2 cellular contexts compared by ENCODE assay signal in genomic region chr15:64536244-64536836, GRCh38.
A peak's percentile ranks its signal among the peaks of the same experiment; 100 is the strongest.
TF ChIP-seq lines count a peak whose summit lies in the region.

No MANE protein-coding gene starts in this region.

TF ChIP-seq in GM23338, 12 proteins besides CTCF, POLR2A, EP300 and RAD21 (continued from another document):
- no peak for TF ChIP-seq ZNF462 (CRISPR knock-in tag; IDR thresholded peaks at IDR 0.05)
- no peak for TF ChIP-seq JUNB (IDR thresholded peaks at IDR 0.05; ENCODE audit: unreplicated experiment)
- no peak for TF ChIP-seq EZH2phosphoT487 (IDR thresholded peaks at IDR 0.05; ENCODE audit: unreplicated experiment)
- TF ChIP-seq EZH2 (IDR thresholded peaks at IDR 0.05; ENCODE audit: low read depth, unreplicated experiment), result no peak
- TF ChIP-seq ZNF114 (CRISPR knock-in tag; IDR thresholded peaks at IDR 0.05), result no peak
- TF ChIP-seq ETS1 (IDR thresholded peaks at IDR 0.05), result no peak
- no peak for TF ChIP-seq POLR2AphosphoS5 (IDR thresholded peaks at IDR 0.05; ENCODE audit: low read depth)
- TF ChIP-seq NANOG (IDR thresholded peaks at IDR 0.05; ENCODE audit: borderline replicate concordance), result no peak
- TF ChIP-seq CREB1 (CRISPR knock-in tag; IDR thresholded peaks at IDR 0.05; ENCODE audit: low read depth), result no peak
- TF ChIP-seq, protein P1, sequence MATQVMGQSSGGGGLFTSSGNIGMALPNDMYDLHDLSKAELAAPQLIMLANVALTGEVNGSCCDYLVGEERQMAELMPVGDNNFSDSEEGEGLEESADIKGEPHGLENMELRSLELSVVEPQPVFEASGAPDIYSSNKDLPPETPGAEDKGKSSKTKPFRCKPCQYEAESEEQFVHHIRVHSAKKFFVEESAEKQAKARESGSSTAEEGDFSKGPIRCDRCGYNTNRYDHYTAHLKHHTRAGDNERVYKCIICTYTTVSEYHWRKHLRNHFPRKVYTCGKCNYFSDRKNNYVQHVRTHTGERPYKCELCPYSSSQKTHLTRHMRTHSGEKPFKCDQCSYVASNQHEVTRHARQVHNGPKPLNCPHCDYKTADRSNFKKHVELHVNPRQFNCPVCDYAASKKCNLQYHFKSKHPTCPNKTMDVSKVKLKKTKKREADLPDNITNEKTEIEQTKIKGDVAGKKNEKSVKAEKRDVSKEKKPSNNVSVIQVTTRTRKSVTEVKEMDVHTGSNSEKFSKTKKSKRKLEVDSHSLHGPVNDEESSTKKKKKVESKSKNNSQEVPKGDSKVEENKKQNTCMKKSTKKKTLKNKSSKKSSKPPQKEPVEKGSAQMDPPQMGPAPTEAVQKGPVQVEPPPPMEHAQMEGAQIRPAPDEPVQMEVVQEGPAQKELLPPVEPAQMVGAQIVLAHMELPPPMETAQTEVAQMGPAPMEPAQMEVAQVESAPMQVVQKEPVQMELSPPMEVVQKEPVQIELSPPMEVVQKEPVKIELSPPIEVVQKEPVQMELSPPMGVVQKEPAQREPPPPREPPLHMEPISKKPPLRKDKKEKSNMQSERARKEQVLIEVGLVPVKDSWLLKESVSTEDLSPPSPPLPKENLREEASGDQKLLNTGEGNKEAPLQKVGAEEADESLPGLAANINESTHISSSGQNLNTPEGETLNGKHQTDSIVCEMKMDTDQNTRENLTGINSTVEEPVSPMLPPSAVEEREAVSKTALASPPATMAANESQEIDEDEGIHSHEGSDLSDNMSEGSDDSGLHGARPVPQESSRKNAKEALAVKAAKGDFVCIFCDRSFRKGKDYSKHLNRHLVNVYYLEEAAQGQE (IDR thresholded peaks at IDR 0.05; ENCODE audit: unreplicated experiment), result no peak
TF ChIP-seq in GM23338: peak in this region for 0.

TF ChIP-seq in SK-N-SH, 30 proteins besides CTCF, POLR2A, EP300 and RAD21 (continued from another document):
- TF ChIP-seq GABPA (IDR thresholded peaks at IDR 0.05; ENCODE audit: low read depth) (0 out of 2 replicates have a peak, but pooled peaks have one; percentile 39), TCF12 (IDR thresholded peaks at IDR 0.05) (peak; percentile 60), MEF2A (IDR thresholded peaks at IDR 0.05; ENCODE audit: borderline replicate concordance, low read depth) (no peak), FOSL2 (IDR thresholded peaks at IDR 0.05; ENCODE audit: borderline replicate concordance, low read depth) (peak; percentile 85)
TF ChIP-seq in SK-N-SH: peak in this region for 8.
